In genomic region chrX:82727436-82727835, GRCh38 we compare ENCODE assay signal across 7 cellular contexts.
DNase-seq lines count a peak whose midpoint lies in the region; ATAC-seq, FAIRE-seq and TF ChIP-seq lines count a peak whose summit lies in the region.
"Not testable (repeated sequence)": the region's sequence is repeated elsewhere in the genome, so short reads cannot be mapped to it uniquely, and the experiment has no call there.

No MANE protein-coding gene starts in this region.

- not testable (repeated sequence) for H3K4me3 ChIP-seq in A549; SJSA1; astrocyte of the cerebellum (ENCODE audit: low read depth, low read length); epithelial cell of esophagus (ENCODE audit: low read length)

- DNase-seq in A549 (ENCODE audit: low read depth in 1 of 2, low spot score in 1 of 2) (peak in 1 of 2 experiments; percentile 31), HCEC 1CT (peak; percentile 23), LoVo (ENCODE audit: low spot score) (peak; percentile 17), SJSA1 (ENCODE audit: low read depth in 1 of 2, low spot score in 2 of 2) (peak; percentile 69 to 83), astrocyte of the cerebellum (ENCODE audit: low read depth) (peak; percentile 23), epithelial cell of esophagus (ENCODE audit: low read depth) (peak; percentile 27), kidney glomerular epithelial cell (lab: John Stamatoyannopoulos, UW) (peak; percentile 35)

- not testable (repeated sequence) for TF ChIP-seq CTCF in A549 (IDR thresholded peaks at IDR 0.05); astrocyte of the cerebellum (IDR thresholded peaks at IDR 0.05; ENCODE audit: low read depth, low read length, missing control alignments); epithelial cell of esophagus (IDR thresholded peaks at IDR 0.05; ENCODE audit: insufficient read depth, low read depth, low read length, missing control alignments)

- POLR2A ChIA-PET in A549 (lab: Yijun Ruan, JAX), result not testable (repeated sequence)

- not testable (repeated sequence) for TF ChIP-seq POLR2A in A549 (IDR thresholded peaks at IDR 0.05; ENCODE audit: low read length)

- not testable (repeated sequence) for H3K27me3 ChIP-seq in SJSA1 (replicated peaks)

- in situ Hi-C loops in astrocyte of the cerebellum (cut with HindIII; ENCODE audit: low sequenced_read_pairs), result not testable (repeated sequence)

- TF ChIP-seq RAD21 in A549 (conservative IDR thresholded peaks at IDR 0.05 in 1 of 2, IDR thresholded peaks at IDR 0.05 in 1 of 2), result not testable (repeated sequence)

- H3K4me1 ChIP-seq in A549, result not testable (repeated sequence)
- H3K4me1 ChIP-seq in SJSA1 (replicated peaks), result peaks cover 44% of the 10 kb centered on the region

- not testable (repeated sequence) for H3K36me3 ChIP-seq in SJSA1

- H3K9me3 ChIP-seq in A549; SJSA1 (replicated peaks): not testable (repeated sequence)

- H3K4me2 ChIP-seq in A549, result peak overlapping the region; percentile 54

- not testable (repeated sequence) for ATAC-seq in A549

- TF ChIP-seq EP300 in A549 (IDR thresholded peaks at IDR 0.05), result peak in 1 of 2 experiments; percentile 41; a peak in 1 of 5 replicates

- peak; percentile 99 for FAIRE-seq in A549 (lab: Jason Lieb, UNC)

- H3K27ac ChIP-seq in A549, result peak overlapping the region; percentile 53 to 76; a peak in 4 of 6 replicates
- peak overlapping the region; percentile 90 for H3K27ac ChIP-seq in SJSA1

- CTCF ChIA-PET in A549 (lab: Yijun Ruan, JAX), result not testable (repeated sequence)

- 6% methylated on average over 6 of the region's 6 CpGs for WGBS in A549 (ENCODE audit: missing lambda C conversion rate)

TF ChIP-seq in A549, 52 proteins besides CTCF, POLR2A, EP300 and RAD21:
- TF ChIP-seq GATA3 (IDR thresholded peaks at IDR 0.05; ENCODE audit: borderline replicate concordance) (peak; percentile 40; the same call in 1 of the 2 replicates), FOSL2 (IDR thresholded peaks at IDR 0.05) (0 out of 2 replicates have a peak, but pooled peaks have one; percentile 8), FOSL2 (CRISPR knock-in tag; IDR thresholded peaks at IDR 0.05) (0 out of 2 replicates have a peak, but pooled peaks have one; percentile 21), JUNB (IDR thresholded peaks at IDR 0.05) (0 out of 2 replicates have a peak, but pooled peaks have one; percentile 29), JUN (IDR thresholded peaks at IDR 0.05) (0 out of 5 replicates have a peak, but pooled peaks of 1 of the 2 experiments have one; percentile 26)
TF ChIP-seq in A549: peak in this region for 4; not testable (repeated sequence) for 48.
